In the genomic region with DNA sequence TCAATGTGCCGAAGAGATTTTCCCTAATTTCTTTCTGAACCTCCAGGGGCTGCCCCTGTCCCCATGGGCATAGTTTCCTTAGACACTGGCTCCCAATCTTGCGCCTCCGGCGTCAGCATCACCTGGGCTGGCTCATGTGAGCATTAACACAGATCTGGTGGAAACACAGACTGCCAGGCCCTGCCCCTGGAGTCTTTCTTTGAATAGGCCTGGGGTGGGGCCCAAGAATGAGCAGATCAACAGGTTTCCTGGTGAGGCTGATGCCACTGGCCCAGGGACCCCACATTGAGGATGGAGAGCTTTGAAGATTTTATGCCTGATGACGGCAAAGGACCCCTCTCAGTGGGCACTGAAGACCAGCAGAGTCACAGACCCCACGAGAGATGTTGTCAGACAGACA, we compare ENCODE assay signal across 12 cellular contexts.
DNase-seq lines count a peak whose midpoint lies in the region; ATAC-seq, FAIRE-seq and TF ChIP-seq lines count a peak whose summit lies in the region.
"Had no signal": no experiment of that assay in that cellular context is flagged by ENCODE, and none has a peak within 500 bp of the region (broad histone marks: within the 10 kb centered on the region; RNA-seq: fewer than 3 reads in every experiment).

No MANE protein-coding gene starts in this region.

- TF ChIP-seq EP300 in GM12878 (IDR thresholded peaks at IDR 0.05; ENCODE audit: borderline replicate concordance in 1 of 2, control insufficient read depth in 1 of 2, low read depth in 2 of 2, low read length in 2 of 2) = no peak

- H3K27me3 ChIP-seq in DND-41 (ENCODE audit: insufficient read depth, low read length, poor library complexity) (no peaks in the 10 kb centered on the region), GM12878 (replicated peaks in 1 of 2; ENCODE audit: control insufficient read depth in 2 of 2, insufficient read depth in 2 of 2, low read length in 1 of 2) (no peaks in the 10 kb centered on the region), lower lobe of right lung (ENCODE audit: low read depth) (no peaks in the 10 kb centered on the region)

- no peak overlapping the region for H3K9ac ChIP-seq in DND-41 (ENCODE audit: low read depth, low read length)
- H3K9ac ChIP-seq in GM12878 (ENCODE audit: control insufficient read depth, insufficient read depth, low read length) = no peak overlapping the region

- peaks cover 51% of the 10 kb centered on the region for H3K4me1 ChIP-seq in DND-41 (ENCODE audit: insufficient read depth, low read length)
- peaks cover 7% of the 10 kb centered on the region for H3K4me1 ChIP-seq in HEK293 (ENCODE audit: control insufficient read depth, insufficient read depth, low read length)
- peaks cover 51% of the 10 kb centered on the region for H3K4me1 ChIP-seq in GM12878 (ENCODE audit: control insufficient read depth, insufficient read depth, low read length)
- H3K4me1 ChIP-seq in lower lobe of right lung = peaks cover 21% of the 10 kb centered on the region

- H3K79me2 ChIP-seq in DND-41 (ENCODE audit: insufficient read depth, low read length) = peaks cover 62% of the 10 kb centered on the region
- H3K79me2 ChIP-seq in GM12878 (ENCODE audit: control insufficient read depth, insufficient read depth, low read length) = peaks cover 69% of the 10 kb centered on the region

- 92% methylated on average over 6 of the region's 6 CpGs for WGBS in GM12878 (ENCODE audit: insufficient coverage, insufficient replicate concordance, low lambda C conversion rate, missing lambda C conversion rate)

- in situ Hi-C loops in GM12878 (cut with MboI) = loop anchor here (5.0 kb wide), 1 partner anchor 172 kb away; no protein-coding TSS in a partner anchor

- H3K4me2 ChIP-seq in DND-41 (ENCODE audit: insufficient read depth, low read length) (no peak overlapping the region), GM12878 (ENCODE audit: control insufficient read depth, insufficient read depth) (no peak overlapping the region)

- no peak for TF ChIP-seq RAD21 in GM12878 (IDR thresholded peaks at IDR 0.05; ENCODE audit: insufficient read depth, low read depth, low read length)

- H3K9me3 ChIP-seq in DND-41 (ENCODE audit: insufficient read depth, low read length, severe bottlenecking) (no peaks in the 10 kb centered on the region), HEK293 (ENCODE audit: control insufficient read depth, insufficient read depth, low read depth, low read length) (no peaks in the 10 kb centered on the region), GM12878 (replicated peaks; ENCODE audit: control insufficient read depth, insufficient read depth, low read length) (peaks cover 2% of the 10 kb centered on the region), lower lobe of right lung (no peaks in the 10 kb centered on the region)

- H2AFZ ChIP-seq in DND-41 (ENCODE audit: low read depth, low read length) (no peak overlapping the region), GM12878 (ENCODE audit: control insufficient read depth, low read depth, low read length) (no peak overlapping the region)

- DNase-seq in DND-41 (no peak), GM12878 (ENCODE audit: low read depth, low spot score) (no peak), mesenteric fat pad (ENCODE audit: low spot score) (peak; percentile 64), NCI-H128 (lab: John Stamatoyannopoulos, UW; ENCODE audit: unreplicated experiment) (no peak), lower lobe of right lung (no peak)
- no peak for DNase-seq in stimulated activated naive CD4-positive, alpha-beta T cell treated with Interleukin-2 at 50 U/mL for 16 hours (lab: John Stamatoyannopoulos, UW)
- DNase-seq: CD8-positive, alpha-beta T cell; COR-L47; GF-D8; HCEC 1CT had no signal

- H3K4me3 ChIP-seq in DND-41 (ENCODE audit: low read depth in 1 of 2, low read length in 2 of 2) = no peak overlapping the region
- no peak overlapping the region for H3K4me3 ChIP-seq in HEK293 (ENCODE audit: low read depth, low read length)
- no peak overlapping the region for H3K4me3 ChIP-seq in GM12878
- H3K4me3 ChIP-seq in lower lobe of right lung = no peak overlapping the region

- H3K36me3 ChIP-seq in DND-41 (ENCODE audit: insufficient read depth, low read length) (peaks cover 54% of the 10 kb centered on the region), HEK293 (ENCODE audit: control insufficient read depth in 2 of 2, insufficient read depth in 1 of 2, low read length in 2 of 2) (no peaks in the 10 kb centered on the region; a peak in 1 of 3 replicates), GM12878 (ENCODE audit: control insufficient read depth in 2 of 2, insufficient read depth in 2 of 2, low read length in 1 of 2) (peaks cover 20 to 26% of the 10 kb centered on the region in 2 experiments; a peak in 3 of 4 replicates), lower lobe of right lung (no peaks in the 10 kb centered on the region)

- TF ChIP-seq CTCF in DND-41 (IDR thresholded peaks at IDR 0.05; ENCODE audit: borderline replicate concordance, extremely low read depth, low read length, poor library complexity, severe bottlenecking) = no peak
- no peak for TF ChIP-seq CTCF in HEK293 (tag by site-specific recombination; IDR thresholded peaks at IDR 0.05)
- TF ChIP-seq CTCF in GM12878 (IDR thresholded peaks at IDR 0.05 in 2 of 3, conservative IDR thresholded peaks at IDR 0.05 in 1 of 3; ENCODE audit: control insufficient read depth in 2 of 3, extremely low read depth in 1 of 3, insufficient read depth in 1 of 3, low read depth in 3 of 3, low read length in 3 of 3) = no peak
- TF ChIP-seq CTCF in lower lobe of right lung (IDR thresholded peaks at IDR 0.05) = no peak

- intact Hi-C loops in GM12878 (cut with micrococcal nuclease; ENCODE audit: unreplicated experiment) (no loop called here), lower lobe of right lung (cut with DNase I) (loop anchor here (5.0 kb wide), 1 partner anchor 172 kb away; no protein-coding TSS in a partner anchor)

- SMC1A ChIA-PET in GM12878 (lab: Charles Lee; ENCODE audit: uncharacterized antibody, unreplicated experiment) = interaction anchor here (0.7 to 12.0 kb wide), 7 partner anchors 15 to 268 kb away, joined by 3 to 192 read pairs (median 32); no protein-coding TSS in a partner anchor

- RAD21 ChIA-PET in GM12878 (lab: Charles Lee; ENCODE audit: unreplicated experiment) = interaction anchor here (1.2 to 7.5 kb wide), 5 partner anchors 17 to 170 kb away, joined by 3 to 186 read pairs (median 51); no protein-coding TSS in a partner anchor

- H4K20me1 ChIP-seq in DND-41 (ENCODE audit: insufficient read depth, low read length) (peaks cover 9% of the 10 kb centered on the region; the same call in 1 of the 2 replicates), GM12878 (ENCODE audit: control insufficient read depth, insufficient read depth) (no peaks in the 10 kb centered on the region)

- CTCF ChIA-PET in HEK293 (lab: Yijun Ruan, JAX) = interaction anchor here (1.1 to 6.5 kb wide), 3 partner anchors 22 to 171 kb away, joined by 3 to 175 read pairs (median 6); no protein-coding TSS in a partner anchor
- CTCF ChIA-PET in GM12878 (lab: Yijun Ruan, JAX) = interaction anchor here (0.6 to 8.0 kb wide), 6 partner anchors 13 to 371 kb away, joined by 3 to 229 read pairs (median 70); no protein-coding TSS in a partner anchor

- POLR2A ChIA-PET in HEK293 (lab: Yijun Ruan, JAX) (no interaction called here), GM12878 (lab: Charles Lee) (interaction anchor here (0.7 to 4.1 kb wide), 2 partner anchors 17 to 86 kb away, joined by 4 to 20 read pairs; no protein-coding TSS in a partner anchor)

- H3K27ac ChIP-seq in DND-41 (ENCODE audit: low read length) (peak overlapping the region; percentile 69), HEK293 (ENCODE audit: extremely low read depth, low read depth, low read length) (no peak overlapping the region), GM12878 (ENCODE audit: control insufficient read depth, insufficient read depth) (no peak overlapping the region), lower lobe of right lung (no peak overlapping the region)

- TF ChIP-seq POLR2A in GM12878 (IDR thresholded peaks at IDR 0.05; ENCODE audit: low read depth, low read length) = no peak

- ATAC-seq in DND-41 (ENCODE audit: insufficient read depth, low read depth) = no peak
- ATAC-seq in GM12878 = no peak
- ATAC-seq in lower lobe of right lung = no peak
- ATAC-seq: CD8-positive, alpha-beta T cell had no signal

- no peak for FAIRE-seq in GM12878 (lab: Jason Lieb, UNC)
- FAIRE-seq: D721Med had no signal

- no TSS peak for BruUV-seq in GM12878 (replicated peaks; lab: Mats Ljungman, UMichigan)

TF ChIP-seq in HEK293, 187 proteins besides CTCF, POLR2A, EP300 and RAD21:
- TF ChIP-seq ZNF707 (tag by site-specific recombination; IDR thresholded peaks at IDR 0.05) = no peak
- peak; percentile 67 for TF ChIP-seq ZBTB20 (tag by site-specific recombination; IDR thresholded peaks at IDR 0.05)
- TF ChIP-seq SCRT2 (tag by site-specific recombination; IDR thresholded peaks at IDR 0.05) = peak; percentile 79
- TF ChIP-seq SCRT1 (tag by site-specific recombination; IDR thresholded peaks at IDR 0.05; ENCODE audit: borderline replicate concordance) = peak; percentile 36; the same call in 1 of the 2 replicates
- TF ChIP-seq ZNF138 (tag by site-specific recombination; IDR thresholded peaks at IDR 0.05; ENCODE audit: borderline replicate concordance) = no peak
TF ChIP-seq in HEK293: peak in this region for 3.

TF ChIP-seq in GM12878, 131 proteins besides CTCF, POLR2A, EP300 and RAD21:
- TF ChIP-seq SP1 (IDR thresholded peaks at IDR 0.05; ENCODE audit: low read depth, low read length) (no peak), MEF2A (IDR thresholded peaks at IDR 0.05; ENCODE audit: insufficient read depth, low read depth, low read length) (no peak), POU2F2 (IDR thresholded peaks at IDR 0.05; ENCODE audit: borderline replicate concordance, low read depth, low read length) (no peak), GABPA (IDR thresholded peaks at IDR 0.05; ENCODE audit: low read depth) (no peak), CBX5 (IDR thresholded peaks at IDR 0.05; ENCODE audit: low read depth) (no peak), POLR2AphosphoS5 (IDR thresholded peaks at IDR 0.05; ENCODE audit: low read length) (peak; percentile 17; the same call in 1 of the 2 replicates)
- TF ChIP-seq, protein P1, sequence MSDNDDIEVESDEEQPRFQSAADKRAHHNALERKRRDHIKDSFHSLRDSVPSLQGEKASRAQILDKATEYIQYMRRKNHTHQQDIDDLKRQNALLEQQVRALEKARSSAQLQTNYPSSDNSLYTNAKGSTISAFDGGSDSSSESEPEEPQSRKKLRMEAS (IDR thresholded peaks at IDR 0.05; ENCODE audit: low read depth, low read length) = no peak
